1 cellular context compared by ENCODE assay signal in genomic region chr5:38360323-38361061, GRCh38.
TF ChIP-seq lines count a peak whose summit lies in the region.

No MANE protein-coding gene starts in this region.

TF ChIP-seq in K562, 482 proteins besides CTCF, POLR2A, EP300 and RAD21 (continued from another document):
- TF ChIP-seq SFPQ (IDR thresholded peaks at IDR 0.05; ENCODE audit: low read depth, low read length) (no peak), MEF2A (IDR thresholded peaks at IDR 0.05; ENCODE audit: control insufficient read depth, low read depth, low read length) (no peak), CEBPB (tag; IDR thresholded peaks at IDR 0.05) (peak; percentile 94), GABPA (tag; conservative IDR thresholded peaks at IDR 0.05; ENCODE audit: low read depth) (no peak), MIER1 (IDR thresholded peaks at IDR 0.05; ENCODE audit: low read depth) (no peak), CSDE1 (IDR thresholded peaks at IDR 0.05) (no peak), LCOR (CRISPR knock-in tag; IDR thresholded peaks at IDR 0.05) (no peak), CEBPG (CRISPR knock-in tag; IDR thresholded peaks at IDR 0.05) (0 out of 2 replicates have a peak, but pooled peaks have one; percentile 26), CEBPG (tag; conservative IDR thresholded peaks at IDR 0.05 in 1 of 2, IDR thresholded peaks at IDR 0.05 in 1 of 2) (peak; percentile 63 to 92), STAG1 (CRISPR knock-in tag; IDR thresholded peaks at IDR 0.05; ENCODE audit: borderline replicate concordance) (no peak)
